In the genomic region with DNA sequence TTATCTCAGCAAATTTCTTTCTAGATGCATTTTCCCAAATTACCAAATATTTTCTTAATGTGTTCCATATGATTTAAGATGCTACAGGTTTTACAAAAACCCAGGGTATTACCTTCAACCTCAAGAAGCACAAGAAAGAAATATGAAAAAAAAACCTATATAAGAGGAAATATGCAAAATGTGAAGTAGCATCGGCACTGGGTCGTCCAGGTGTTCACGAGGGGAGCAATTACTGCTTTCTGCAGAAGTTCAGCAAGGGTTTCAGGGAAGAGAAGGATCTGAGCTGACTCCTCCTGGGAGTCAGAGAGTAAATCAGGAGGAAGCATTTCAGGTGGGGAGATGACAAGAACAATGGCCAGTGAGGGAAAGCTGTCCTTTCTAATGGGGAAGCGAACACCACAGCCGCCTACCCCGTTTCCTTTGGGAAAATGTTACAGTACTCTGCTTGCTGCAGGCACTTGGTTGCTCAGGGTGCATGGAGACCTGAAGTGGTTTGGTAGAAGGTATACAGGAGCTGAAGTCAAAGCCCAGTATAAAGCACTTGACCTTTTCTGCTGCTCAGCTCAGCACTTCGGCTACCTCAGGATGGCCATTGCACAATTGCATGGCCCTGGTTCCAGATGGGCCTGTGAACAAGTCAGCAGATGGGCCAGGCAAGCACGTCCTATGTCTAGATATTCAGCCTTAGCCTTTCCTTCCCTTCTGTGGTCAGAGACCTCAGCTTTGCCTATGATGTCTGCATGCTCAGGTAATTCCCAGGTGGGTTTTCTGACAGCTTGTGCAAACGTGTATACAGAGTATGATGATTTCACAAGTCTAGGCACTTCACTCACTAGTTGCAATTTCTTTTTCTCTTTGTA, we compare ENCODE assay signal across 19 cellular contexts.
A peak's percentile ranks its signal among the peaks of the same experiment; 100 is the strongest.
DNase-seq lines count a peak whose midpoint lies in the region; ATAC-seq and TF ChIP-seq lines count a peak whose summit lies in the region.
"Had no signal": no experiment of that assay in that cellular context is flagged by ENCODE, and none has a peak within 500 bp of the region (broad histone marks: within the 10 kb centered on the region; RNA-seq: fewer than 3 reads in every experiment).

No MANE protein-coding gene starts in this region.

- peaks cover 59% of the 10 kb centered on the region for H3K27me3 Mint-ChIP-seq in progenitor cell of endocrine pancreas

- intact Hi-C loops in lower lobe of right lung (cut with DNase I) = no loop called here

- H3K4me1 Mint-ChIP-seq in progenitor cell of endocrine pancreas (ENCODE audit: low read depth) = peaks cover 1% of the 10 kb centered on the region
- H3K4me1 Mint-ChIP-seq: CD14-positive monocyte had no signal

- no peaks in the 10 kb centered on the region for H3K36me3 Mint-ChIP-seq in progenitor cell of endocrine pancreas (ENCODE audit: insufficient read depth)
- H3K36me3 Mint-ChIP-seq: CD14-positive monocyte had no signal

- H3K9me2 ChIP-seq in Karpas-422 (replicated peaks; ENCODE audit: insufficient read depth, low read length) = no peaks in the 10 kb centered on the region

- H3K27ac Mint-ChIP-seq in progenitor cell of endocrine pancreas = no peak overlapping the region
- H3K27ac Mint-ChIP-seq: CD14-positive monocyte, GM23338 had no signal

- H3K4me3 ChIP-seq in Karpas-422 (ENCODE audit: low read length) = peak overlapping the region; percentile 57
- H3K4me3 ChIP-seq in lower lobe of right lung = no peak overlapping the region
- H3K4me3 ChIP-seq: GM23338, MG63, Peyer's patch, SJSA1 had no signal

- DNase-seq in NCI-H2107 treated with DMSO at 0.1 percent for 48 hours (lab: John Stamatoyannopoulos, UW; ENCODE audit: unreplicated experiment) = peak; percentile 47
- DNase-seq in NCI-H2107 (lab: John Stamatoyannopoulos, UW) = no peak
- DNase-seq in Karpas-422 = peak; percentile 97
- peak; percentile 67 to 70 for DNase-seq in SHP77 (lab: John Stamatoyannopoulos, UW)
- DNase-seq in lower lobe of right lung = no peak
- no peak for DNase-seq in progenitor cell of endocrine pancreas (ENCODE audit: low spot score, unreplicated experiment)
- DNase-seq: 8988T, HCEC 1CT, MG63, NCI-H187, NCI-H2227 treated with DMSO at 0.1 percent for 48 hours, NCI-H524, NCI-H82, Peyer's patch had no signal

- H3K79me2 ChIP-seq in Karpas-422 (ENCODE audit: low read length) = no peaks in the 10 kb centered on the region

- H3K27ac ChIP-seq in Karpas-422 (ENCODE audit: low read length) (peak overlapping the region; percentile 99), lower lobe of right lung (no peak overlapping the region)
- H3K27ac ChIP-seq: Peyer's patch, SJSA1 had no signal

- ATAC-seq in lower lobe of right lung = peak; percentile 35 to 59
- no peak for ATAC-seq in GM18519 (IDR thresholded peaks at IDR 0.05; ENCODE audit: low FRiP score, unreplicated experiment)
- no peak for ATAC-seq in GM21381 (IDR thresholded peaks at IDR 0.05; ENCODE audit: unreplicated experiment)
- ATAC-seq: GM23338 had no signal

- H3K4me1 ChIP-seq in Karpas-422 (ENCODE audit: low read length) = peaks cover 88% of the 10 kb centered on the region
- H3K4me1 ChIP-seq in lower lobe of right lung = no peaks in the 10 kb centered on the region
- H3K4me1 ChIP-seq: Peyer's patch, SJSA1 had no signal

- H3K4me2 ChIP-seq in Karpas-422 (ENCODE audit: low read depth, low read length, poor library complexity, severe bottlenecking) = peak overlapping the region; percentile 80
- H3K4me2 ChIP-seq: GM23338 had no signal

- H4K20me1 ChIP-seq in Karpas-422 (ENCODE audit: insufficient read depth, low read depth, low read length) = no peaks in the 10 kb centered on the region

- H3K27me3 ChIP-seq in Karpas-422 (ENCODE audit: low read length) (no peaks in the 10 kb centered on the region), lower lobe of right lung (ENCODE audit: low read depth) (no peaks in the 10 kb centered on the region)
- H3K27me3 ChIP-seq: MG63, Peyer's patch, SJSA1 had no signal

- no peaks in the 10 kb centered on the region for H3K9me3 ChIP-seq in Karpas-422 (ENCODE audit: low read length)
- H3K9me3 ChIP-seq in lower lobe of right lung = no peaks in the 10 kb centered on the region
- H3K9me3 ChIP-seq: MG63, Peyer's patch, SJSA1 had no signal

- H3K9ac ChIP-seq in Karpas-422 (ENCODE audit: low read length) = peak overlapping the region; percentile 69

- no peak overlapping the region for H3K4me3 Mint-ChIP-seq in progenitor cell of endocrine pancreas (ENCODE audit: low read depth)
- H3K4me3 Mint-ChIP-seq: CD14-positive monocyte, GM23338 had no signal

- TF ChIP-seq CTCF in lower lobe of right lung (IDR thresholded peaks at IDR 0.05) (no peak), progenitor cell of endocrine pancreas (IDR thresholded peaks at IDR 0.05; ENCODE audit: unreplicated experiment) (no peak)

- H3K9me3 Mint-ChIP-seq in progenitor cell of endocrine pancreas (ENCODE audit: low read depth) = no peaks in the 10 kb centered on the region
- H3K9me3 Mint-ChIP-seq: GM23338 had no signal

- H3K36me3 ChIP-seq in Karpas-422 (ENCODE audit: insufficient read depth, low read length) (no peaks in the 10 kb centered on the region), lower lobe of right lung (no peaks in the 10 kb centered on the region)
- H3K36me3 ChIP-seq: MG63, Peyer's patch, SJSA1 had no signal

- H2AFZ ChIP-seq in Karpas-422 (ENCODE audit: low read length) = no peak overlapping the region
- H2AFZ ChIP-seq: GM23338 had no signal

Comparison
In these comparisons a context has a peak if more than half of its experiments do, and no peak if none do; other contexts are left out.
1. DNase-seq: peak in NCI-H2107 treated with DMSO at 0.1 percent for 48 hours (single experiment), Karpas-422 (single experiment) and SHP77 (2 of 2); none in NCI-H2107 (single experiment), lower lobe of right lung (single experiment) and progenitor cell of endocrine pancreas (single experiment).
2. ATAC-seq: peak in lower lobe of right lung (2 of 2); none in GM18519 (single experiment) and GM21381 (single experiment).